Comparison of ENCODE assay signal across 8 cellular contexts in the genomic region with DNA sequence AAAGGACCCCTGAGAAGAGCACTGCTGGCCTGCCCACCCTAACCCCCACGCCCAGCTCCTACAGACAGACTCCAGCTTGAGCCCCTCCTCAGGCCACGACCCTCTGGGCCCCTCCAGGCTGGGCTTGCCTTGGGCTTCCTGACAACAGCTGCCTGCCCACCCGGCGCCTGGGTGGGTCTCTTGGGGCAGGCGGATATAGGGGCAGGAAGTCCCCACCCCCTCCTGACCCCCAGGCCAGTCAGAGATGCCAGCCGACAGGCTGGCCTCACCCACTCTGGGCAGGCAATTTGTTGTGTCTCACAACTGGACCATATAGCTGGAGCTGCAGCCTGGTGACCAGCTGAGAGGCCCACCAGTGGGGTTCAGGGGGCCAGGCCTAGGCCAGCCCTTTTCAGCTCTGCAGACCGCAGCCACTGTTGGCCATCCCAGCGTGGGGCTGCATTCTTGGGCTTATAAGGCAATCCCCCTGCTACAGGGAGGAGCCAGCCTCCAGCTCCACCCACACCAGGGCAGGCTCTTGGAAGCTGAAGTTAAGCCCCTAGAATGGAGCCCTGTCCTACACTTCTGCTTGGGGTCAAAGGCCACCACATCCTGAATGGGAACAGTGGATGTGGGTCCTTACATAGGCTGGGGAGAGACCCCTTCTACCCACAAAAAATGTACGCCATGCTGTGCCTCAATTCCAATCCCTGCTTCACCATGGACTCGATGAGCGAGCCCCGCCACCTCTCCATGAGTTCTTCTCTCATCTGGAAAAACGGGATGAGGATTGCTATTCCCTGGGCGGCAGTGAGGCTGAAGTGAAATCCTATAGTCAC. TPM values are rescaled to one million over a fixed set of nuclear protein-coding genes. Genes with fewer than 3 reads are reported as not detected.
DNase-seq lines count a peak whose midpoint lies in the region; ATAC-seq, FAIRE-seq and TF ChIP-seq lines count a peak whose summit lies in the region.

No MANE protein-coding gene starts in this region.

- no peaks in the 10 kb centered on the region for H3K36me3 ChIP-seq in hepatocyte (replicated peaks; ENCODE audit: insufficient read depth, low read depth)

- no peaks in the 10 kb centered on the region for H3K9me3 Mint-ChIP-seq in activated naive CD8-positive, alpha-beta T cell (ENCODE audit: low read depth)

- no peaks in the 10 kb centered on the region for H3K27me3 Mint-ChIP-seq in activated naive CD8-positive, alpha-beta T cell

- POLR2A ChIA-PET in A549 (lab: Yijun Ruan, JAX): interaction anchor here (0.5 to 1.5 kb wide), 5 partner anchors 17 to 191 kb away, joined by 3 to 4 read pairs (median 3); no protein-coding TSS in a partner anchor

- no peak; a peak in 1 of 5 replicates for TF ChIP-seq RAD21 in A549 (conservative IDR thresholded peaks at IDR 0.05 in 1 of 2, IDR thresholded peaks at IDR 0.05 in 1 of 2)

- no peak for FAIRE-seq in A549 (lab: Jason Lieb, UNC)

- no peaks in the 10 kb centered on the region for H3K9me2 ChIP-seq in hepatocyte (replicated peaks; ENCODE audit: insufficient read depth)

- no peak overlapping the region for H3K27ac Mint-ChIP-seq in activated naive CD8-positive, alpha-beta T cell

- DNase-seq in A549 (ENCODE audit: low read depth in 1 of 2, low spot score in 1 of 2) (peak in 1 of 2 experiments; percentile 72), HFF-Myc (ENCODE audit: extremely low read depth, low read depth) (peak; percentile 80), hepatocyte (ENCODE audit: low spot score) (peak; percentile 77), NCI-H2171 treated with DMSO at 0.1 percent for 48 hours (lab: John Stamatoyannopoulos, UW) (no peak)

- peak overlapping the region; percentile 58 for H3K4me3 Mint-ChIP-seq in activated naive CD8-positive, alpha-beta T cell

- H3K9me3 ChIP-seq in A549: no peaks in the 10 kb centered on the region
- H3K9me3 ChIP-seq in hepatocyte (ENCODE audit: low read depth): no peaks in the 10 kb centered on the region

- H3K27ac ChIP-seq in A549: peak overlapping the region; percentile 82 to 95
- H3K27ac ChIP-seq in hepatocyte: peak overlapping the region; percentile 97
- peak overlapping the region in 20 of 21 experiments; percentile 3 to 96 (median 87) for H3K27ac ChIP-seq in skin epidermis

- CTCF ChIA-PET in A549 (lab: Yijun Ruan, JAX): interaction anchor here (1.1 to 18.1 kb wide), 10 partner anchors 7 to 113 kb away, joined by 3 to 354 read pairs (median 6); a partner anchor contains a TSS

- peak overlapping the region; percentile 63 for H3K4me3 ChIP-seq in A549
- peak overlapping the region; percentile 80 for H3K4me3 ChIP-seq in HFF-Myc (replicated peaks; ENCODE audit: low read depth, low read length)
- H3K4me3 ChIP-seq in hepatocyte: no peak overlapping the region
- peak overlapping the region in 4 of 7 experiments; percentile 60 to 73 (median 68) for H3K4me3 ChIP-seq in skin epidermis

- H3K27me3 ChIP-seq in hepatocyte: no peaks in the 10 kb centered on the region

- TF ChIP-seq CTCF in A549 (IDR thresholded peaks at IDR 0.05): no peak
- no peak for TF ChIP-seq CTCF in HFF-Myc (IDR thresholded peaks at IDR 0.05; ENCODE audit: low read depth, low read length, missing control alignments)
- TF ChIP-seq CTCF in hepatocyte (IDR thresholded peaks at IDR 0.05; ENCODE audit: poor library complexity): no peak

- no peak for TF ChIP-seq EP300 in A549 (IDR thresholded peaks at IDR 0.05)

- H2AFZ ChIP-seq in hepatocyte: no peak overlapping the region

- H3K4me2 ChIP-seq in A549 (peak overlapping the region; percentile 98), hepatocyte (peak overlapping the region; percentile 93)

- H3K79me2 ChIP-seq in hepatocyte: peaks cover 20% of the 10 kb centered on the region

- peaks cover 27% of the 10 kb centered on the region for H3K4me1 Mint-ChIP-seq in activated naive CD8-positive, alpha-beta T cell (ENCODE audit: low read depth)

- TF ChIP-seq POLR2A in A549 (IDR thresholded peaks at IDR 0.05; ENCODE audit: low read length): no peak; the same call in 1 of the 2 replicates

- 62% methylated on average over 12 of the region's 14 CpGs for WGBS in A549 (ENCODE audit: missing lambda C conversion rate)
- 64% methylated on average over 13 of the region's 14 CpGs for WGBS in hepatocyte (ENCODE audit: low lambda C conversion rate, missing lambda C conversion rate)

- ATAC-seq in A549 (peak; percentile 6 to 27; a peak in 4 of 6 replicates), HG03439 (IDR thresholded peaks at IDR 0.05; ENCODE audit: unreplicated experiment) (no peak), GM21381 (IDR thresholded peaks at IDR 0.05; ENCODE audit: unreplicated experiment) (no peak)

- H3K4me1 ChIP-seq in A549 (peaks cover 64% of the 10 kb centered on the region), hepatocyte (ENCODE audit: insufficient read depth) (peaks cover 37% of the 10 kb centered on the region)

- no peaks in the 10 kb centered on the region for H3K36me3 Mint-ChIP-seq in activated naive CD8-positive, alpha-beta T cell

- H4K20me1 ChIP-seq in hepatocyte (ENCODE audit: insufficient read depth, poor library complexity, severe bottlenecking): peaks cover 8% of the 10 kb centered on the region

TF ChIP-seq in A549, 52 proteins besides CTCF, POLR2A, EP300 and RAD21:
- no peak for TF ChIP-seq NPAS2 (CRISPR knock-in tag; IDR thresholded peaks at IDR 0.05; ENCODE audit: borderline replicate concordance)
- no peak for TF ChIP-seq MYC (IDR thresholded peaks at IDR 0.05; ENCODE audit: borderline replicate concordance, low read length)
- no peak for TF ChIP-seq HOXB5 (CRISPR knock-in tag; IDR thresholded peaks at IDR 0.05)
- TF ChIP-seq RCOR1 (IDR thresholded peaks at IDR 0.05; ENCODE audit: low read depth, low read length): no peak
- TF ChIP-seq MAFK (IDR thresholded peaks at IDR 0.05; ENCODE audit: partially characterized antibody): no peak
- no peak for TF ChIP-seq CEBPB (IDR thresholded peaks at IDR 0.05)
- no peak for TF ChIP-seq PHF8 (IDR thresholded peaks at IDR 0.05; ENCODE audit: borderline replicate concordance, low read depth)
- no peak for TF ChIP-seq HOXB13 (CRISPR knock-in tag; IDR thresholded peaks at IDR 0.05; ENCODE audit: low read depth)
- no peak for TF ChIP-seq RNF2 (IDR thresholded peaks at IDR 0.05; ENCODE audit: borderline replicate concordance, low read depth)
- no peak for TF ChIP-seq MAZ (IDR thresholded peaks at IDR 0.05; ENCODE audit: borderline replicate concordance, low read depth, low read length)
- TF ChIP-seq EHF (CRISPR knock-in tag; IDR thresholded peaks at IDR 0.05): no peak
- no peak for TF ChIP-seq FOSL2 (IDR thresholded peaks at IDR 0.05)
- TF ChIP-seq FOSL2 (CRISPR knock-in tag; IDR thresholded peaks at IDR 0.05): no peak
- TF ChIP-seq HDAC2 (IDR thresholded peaks at IDR 0.05): no peak
TF ChIP-seq in A549: peak in this region for 0.

RNA-seq across cellular contexts. Expression of a gene that starts 2.0 kb away (rescaled TPM):
- polyA plus RNA-seq in A549 (2011; rRNA removed) (26.1 and 30.7 TPM in 2 replicates), A549 (2017; fragmentation: RNase III; extraction: RNeasy Plus Mini Kit Qiagen cat#74134 plus additional on column Dnase treatment) (120 to 141 TPM (median 124 TPM) in 3 replicates), hepatocyte (143 and 156 TPM in 2 replicates)
- 91.5 and 139 TPM in 2 replicates for polyA plus RNA-seq in A549 (2012; cell fraction: cytosol; rRNA removed)
- 252 and 329 TPM in 2 replicates for polyA plus RNA-seq in A549 (2012; cell fraction: nucleus; rRNA removed)
- 22.0 and 27.9 TPM in 2 replicates for polyA minus RNA-seq in A549 (2011; rRNA and poly(A)+ RNA removed)
- 43.5 and 57.1 TPM in 2 replicates for total RNA-seq in hepatocyte

RNA-seq across cellular contexts. Expression of a gene that starts 14.2 kb away (rescaled TPM):
- polyA plus RNA-seq in A549 (2011; rRNA removed): 1.3 and 1.8 TPM in 2 replicates
- polyA plus RNA-seq in A549 (2012; cell fraction: cytosol; rRNA removed): 2.9 and 4.2 TPM in 2 replicates
- polyA plus RNA-seq in A549 (2012; cell fraction: nucleus; rRNA removed): 26.3 and 29.7 TPM in 2 replicates
- 7.1 to 9.1 TPM (median 7.4 TPM) in 3 replicates for polyA plus RNA-seq in A549 (2017; fragmentation: RNase III; extraction: RNeasy Plus Mini Kit Qiagen cat#74134 plus additional on column Dnase treatment)
- 0.54 and 2.0 TPM in 2 replicates for polyA minus RNA-seq in A549 (2011; rRNA and poly(A)+ RNA removed)
- 3.3 and 3.5 TPM in 2 replicates for total RNA-seq in hepatocyte
- polyA plus RNA-seq in hepatocyte: 2.6 and 3.1 TPM in 2 replicates

RNA-seq across cellular contexts. Expression of a gene that starts 21.3 kb away (rescaled TPM):
- polyA plus RNA-seq in A549 (2011; rRNA removed) (87.7 and 90.7 TPM in 2 replicates), A549 (2017; fragmentation: RNase III; extraction: RNeasy Plus Mini Kit Qiagen cat#74134 plus additional on column Dnase treatment) (121 to 177 TPM (median 172 TPM) in 3 replicates), hepatocyte (42.8 and 50.7 TPM in 2 replicates)
- polyA plus RNA-seq in A549 (2012; cell fraction: cytosol; rRNA removed): 180 and 211 TPM in 2 replicates
- 290 and 366 TPM in 2 replicates for polyA plus RNA-seq in A549 (2012; cell fraction: nucleus; rRNA removed)
- 65.9 and 74.8 TPM in 2 replicates for polyA minus RNA-seq in A549 (2011; rRNA and poly(A)+ RNA removed)
- total RNA-seq in hepatocyte: 45.0 and 65.9 TPM in 2 replicates

RNA-seq across cellular contexts. Expression of a gene that starts 22.0 kb away (rescaled TPM):
- 32.6 and 47.7 TPM in 2 replicates for polyA plus RNA-seq in A549 (2011; rRNA removed)
- 33.1 and 34.4 TPM in 2 replicates for polyA plus RNA-seq in A549 (2012; cell fraction: cytosol; rRNA removed)
- polyA plus RNA-seq in A549 (2012; cell fraction: nucleus; rRNA removed): 374 and 488 TPM in 2 replicates
- 92.4 to 118 TPM (median 107 TPM) in 3 replicates for polyA plus RNA-seq in A549 (2017; fragmentation: RNase III; extraction: RNeasy Plus Mini Kit Qiagen cat#74134 plus additional on column Dnase treatment)
- 50.2 and 52.4 TPM in 2 replicates for polyA minus RNA-seq in A549 (2011; rRNA and poly(A)+ RNA removed)
- total RNA-seq in hepatocyte: 83.7 and 107 TPM in 2 replicates
- polyA plus RNA-seq in hepatocyte: 116 and 122 TPM in 2 replicates

RNA-seq across cellular contexts. Expression of a gene that starts 48.8 kb away (rescaled TPM):
- polyA plus RNA-seq in A549 (2011; rRNA removed): 1.8 and 2.2 TPM in 2 replicates
- 25.9 and 43.4 TPM in 2 replicates for polyA plus RNA-seq in A549 (2012; cell fraction: cytosol; rRNA removed)
- 39.8 and 85.8 TPM in 2 replicates for polyA plus RNA-seq in A549 (2012; cell fraction: nucleus; rRNA removed)
- 11.0 to 12.1 TPM (median 11.2 TPM) in 3 replicates for polyA plus RNA-seq in A549 (2017; fragmentation: RNase III; extraction: RNeasy Plus Mini Kit Qiagen cat#74134 plus additional on column Dnase treatment)
- 0.58 and 0.95 TPM in 2 replicates for polyA minus RNA-seq in A549 (2011; rRNA and poly(A)+ RNA removed)
- total RNA-seq in hepatocyte: 4.8 TPM in 2 replicates
- 11.7 and 14.3 TPM in 2 replicates for polyA plus RNA-seq in hepatocyte

Comparison
In these comparisons a context has a peak if more than half of its experiments do, and no peak if none do; other contexts are left out.
1. ATAC-seq: peak in A549 (2 of 2); none in HG03439 (single experiment) and GM21381 (single experiment).
2. Peak in every context shown above with its lines, with median percentiles within 50 percentile points of each other: H3K27ac ChIP-seq.